Comparison of ENCODE assay signal across 26 cellular contexts in the genomic region with DNA sequence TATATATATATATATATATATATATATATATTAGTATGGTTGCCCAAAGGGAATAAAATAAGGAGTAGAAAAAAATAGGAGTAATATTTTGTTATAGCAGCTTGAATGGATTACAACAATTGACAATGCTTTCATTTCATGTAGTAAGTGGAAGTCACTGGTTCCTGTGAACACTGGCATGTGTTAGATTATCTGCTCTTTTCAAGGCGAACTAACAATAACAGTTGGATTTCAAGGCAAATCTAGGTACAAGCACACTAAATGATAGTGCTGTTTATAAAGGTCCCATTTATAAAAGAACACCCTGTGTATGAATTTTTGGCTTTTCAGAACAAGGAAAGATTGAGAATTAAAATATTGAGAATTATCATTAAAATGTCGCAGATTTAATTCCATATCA.
"Had no signal": no experiment of that assay in that cellular context is flagged by ENCODE, and none has a peak within 500 bp of the region (broad histone marks: within the 10 kb centered on the region; RNA-seq: fewer than 3 reads in every experiment).

No MANE protein-coding gene starts in this region.

- H3K4me3 ChIP-seq: stomach, suprapubic skin, testis, thoracic aorta, thyroid gland, tibial artery, tibial nerve, transverse colon, upper lobe of left lung, upper lobe of right lung, uterus, vagina had no signal

- H3K4me1 ChIP-seq: stomach, suprapubic skin, testis, thyroid gland, tibial artery, tibial nerve, transverse colon, upper lobe of left lung, upper lobe of right lung, uterus, vagina had no signal

- ATAC-seq: stimulated activated effector memory CD8-positive, alpha-beta T cell treated with anti-CD3 and anti-CD28 coated beads, Interleukin-12 subunit alpha, Interleukin-12 subunit beta, amount 100 ng/mL, for 72 hours; stimulated activated memory B cell treated with anti-CD40 and anti-IgM and Interleukin-4, amounts not matched to agents 10 μg/mL and 1 μg/mL and 100 μg/mL, for 72 hours; stimulated activated naive B cell treated with anti-CD40 and anti-IgM and Interleukin-4, amounts not matched to agents 10 μg/mL and 1 μg/mL and 100 μg/mL, for 72 hours; stimulated activated naive CD8-positive, alpha-beta T cell treated with anti-CD3 and anti-CD28 coated beads, Interleukin-15, amount 100 ng/mL, for 72 hours; stimulated activated naive CD8-positive, alpha-beta T cell treated with anti-CD3 and anti-CD28 coated beads, Interleukin-15, Interleukin-2, amounts not matched to agents 100 U/mL and 50 U/mL, for 24 hours; upper lobe of right lung had no signal

- H3K27me3 ChIP-seq: stomach, suprapubic skin, testis, thyroid gland, tibial artery, tibial nerve, transverse colon, upper lobe of left lung, upper lobe of right lung, uterus, vagina had no signal

- H3K27ac ChIP-seq: stomach, suprapubic skin, testis, thoracic aorta, thyroid gland, tibial artery, tibial nerve, transverse colon, upper lobe of left lung, upper lobe of right lung, uterus, vagina had no signal

- H3K36me3 ChIP-seq: stomach, suprapubic skin, thoracic aorta, thyroid gland, tibial artery, tibial nerve, transverse colon, upper lobe of left lung, upper lobe of right lung, uterus, vagina had no signal

- DNase-seq: stimulated activated CD4-positive, alpha-beta T cell treated with anti-CD3 and anti-CD28 coated beads, Interleukin-2, amount 100 ng/mL, for 48 hours; stimulated activated CD4-positive, alpha-beta T cell treated with anti-CD3 and anti-CD28 coated beads, Interleukin-4, amount 100 ng/mL, for 1 hour; stimulated activated CD4-positive, alpha-beta T cell treated with anti-CD3 and anti-CD28 coated beads, Interleukin-4, amount 100 ng/mL, for 24 hours; stimulated activated CD4-positive, alpha-beta T cell treated with anti-CD3 and anti-CD28 coated beads, Interleukin-4, amount 100 ng/mL, for 4 hours; stimulated activated CD8-positive, alpha-beta memory T cell treated with anti-CD3 and anti-CD28 coated beads, Interleukin-4, amount 100 ng/mL, for 48 hours; stimulated activated naive B cell treated with anti-CD40 and anti-IgM and Interleukin-4, amounts not matched to agents 10 μg/mL and 1 μg/mL and 100 μg/mL, for 72 hours; stimulated activated naive CD4-positive, alpha-beta T cell; stimulated activated naive CD4-positive, alpha-beta T cell treated with Interleukin-2 at 50 U/mL for 16 hours; stimulated activated naive CD8-positive, alpha-beta T cell treated with anti-CD3 and anti-CD28 coated beads, Interleukin-15, amount 100 ng/mL, for 72 hours; stimulated activated naive CD8-positive, alpha-beta T cell treated with anti-CD3 and anti-CD28 coated beads, Interleukin-15, Interleukin-2, amounts not matched to agents 100 U/mL and 50 U/mL, for 24 hours; stomach; substantia nigra; testis; thyroid gland; tibial artery; transverse colon; trophoblast cell; upper lobe of left lung; upper lobe of right lung; uterus had no signal

- H3K9me3 ChIP-seq: stomach, suprapubic skin, testis, thoracic aorta, thyroid gland, tibial artery, tibial nerve, transverse colon, upper lobe of left lung, upper lobe of right lung, uterus, vagina had no signal
